ENCODE assay signal across 7 cellular contexts in the genomic region with DNA sequence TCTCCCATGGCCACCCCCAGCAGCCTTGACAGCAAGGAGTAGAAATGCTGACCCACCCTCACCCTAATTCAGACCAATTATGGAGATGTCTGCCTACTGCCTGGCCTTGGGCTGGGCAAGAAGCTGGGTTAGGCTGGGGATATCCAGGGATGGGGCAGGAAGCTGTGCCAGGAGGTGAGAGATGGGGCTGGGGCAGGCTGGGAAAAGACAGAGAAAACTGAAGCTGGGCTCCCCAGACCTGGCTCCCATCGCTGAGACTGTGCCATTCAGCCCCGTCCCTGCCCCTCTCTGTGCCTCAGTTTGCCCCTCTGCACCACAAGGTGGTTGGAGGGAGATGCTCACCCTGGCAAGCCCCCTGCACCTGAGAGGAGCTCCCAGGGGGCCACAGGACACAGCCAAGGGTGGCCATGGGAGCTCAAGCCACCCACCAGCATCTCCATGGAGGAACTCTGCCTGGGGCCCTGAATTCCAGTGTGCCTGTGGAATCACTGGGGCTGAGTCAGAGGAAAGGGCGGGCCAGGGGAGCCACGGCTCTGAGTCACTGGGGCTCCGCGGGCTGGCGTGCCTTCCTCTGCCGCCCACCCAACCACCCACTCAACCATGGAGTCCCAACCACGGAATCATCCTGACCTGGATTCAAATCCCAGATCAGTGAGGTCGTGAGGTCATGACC. TPM values are rescaled to one million over a fixed set of nuclear protein-coding genes. Genes with fewer than 3 reads are reported as not detected.
DNase-seq lines count a peak whose midpoint lies in the region; ATAC-seq, FAIRE-seq and TF ChIP-seq lines count a peak whose summit lies in the region.

No MANE protein-coding gene starts in this region.

- H3K4me2 ChIP-seq in GM23248 (ENCODE audit: unreplicated experiment) (peak overlapping the region; percentile 45), endothelial cell of umbilical vein (ENCODE audit: insufficient read depth, low read length) (peak overlapping the region; percentile 12), trophoblast cell (ENCODE audit: low read length) (peak overlapping the region; percentile 49)

- peak overlapping the region; percentile 74 for H2BK12ac ChIP-seq in trophoblast cell (ENCODE audit: low read length)

- intact Hi-C loops in endothelial cell of umbilical vein (cut with micrococcal nuclease): no loop called here

- DNase-seq in GM23248 (peak; percentile 98), MV-4-11 (lab: John Stamatoyannopoulos, UW) (peak; percentile 9), endothelial cell of umbilical vein (ENCODE audit: low read depth, low spot score) (peak; percentile 76), trophoblast cell (peak; percentile 91 to 95), frontal cortex (ENCODE audit: low spot score in 2 of 2) (no peak)

- 23 to 25% methylated on average over 10 of the region's 10 CpGs for WGBS in GM23248 (ENCODE audit: low coverage in 1 of 2, low lambda C conversion rate in 2 of 2, missing lambda C conversion rate in 2 of 2), 2 experiments
- no CpG with 5 or more reads among the region's 10 CpGs for WGBS in trophoblast cell (ENCODE audit: extremely low coverage, insufficient coverage, insufficient read length)

- H3K79me2 ChIP-seq in GM23248 (ENCODE audit: insufficient read depth) (no peaks in the 10 kb centered on the region), endothelial cell of umbilical vein (ENCODE audit: control insufficient read depth, insufficient read depth, low read length) (no peaks in the 10 kb centered on the region), trophoblast cell (ENCODE audit: control insufficient read depth, insufficient read depth, low read length, poor library complexity) (peaks cover 2% of the 10 kb centered on the region)

- peak overlapping the region; percentile 75 for H3K27ac ChIP-seq in GM23248
- peak overlapping the region; percentile 49 for H3K27ac ChIP-seq in endothelial cell of umbilical vein (ENCODE audit: insufficient read depth, low read depth, low read length)
- peak overlapping the region; percentile 9 for H3K27ac ChIP-seq in trophoblast cell (ENCODE audit: low read depth, low read length)

- H3K36me3 ChIP-seq in GM23248 (ENCODE audit: low read depth): no peaks in the 10 kb centered on the region
- no peaks in the 10 kb centered on the region for H3K36me3 ChIP-seq in endothelial cell of umbilical vein (ENCODE audit: control insufficient read depth in 2 of 2, extremely low read depth in 1 of 2, insufficient read depth in 2 of 2, low read length in 2 of 2)
- H3K36me3 ChIP-seq in trophoblast cell (ENCODE audit: control insufficient read depth in 1 of 2, insufficient read depth in 2 of 2, low read length in 2 of 2): no peaks in the 10 kb centered on the region

- ATAC-seq in HG03571 (IDR thresholded peaks at IDR 0.05; ENCODE audit: unreplicated experiment): no peak
- no peak for ATAC-seq in GM21447 (IDR thresholded peaks at IDR 0.05; ENCODE audit: unreplicated experiment)

- H3K9me3 ChIP-seq in GM23248 (ENCODE audit: low read depth): no peaks in the 10 kb centered on the region
- no peaks in the 10 kb centered on the region for H3K9me3 ChIP-seq in endothelial cell of umbilical vein (replicated peaks; ENCODE audit: control insufficient read depth, insufficient read depth, low read length)
- peaks cover 2% of the 10 kb centered on the region for H3K9me3 ChIP-seq in trophoblast cell (ENCODE audit: insufficient read depth, low read depth, low read length)

- peak overlapping the region; percentile 35 for H3K18ac ChIP-seq in trophoblast cell (ENCODE audit: low read length)

- peaks cover 23% of the 10 kb centered on the region for H3F3A ChIP-seq in GM23248 (ENCODE audit: insufficient read depth)

- no peak overlapping the region for H3K23ac ChIP-seq in trophoblast cell (ENCODE audit: low read length)

- H2BK120ac ChIP-seq in trophoblast cell (ENCODE audit: insufficient read depth, low read length, poor library complexity): peak overlapping the region; percentile 35

- no peak overlapping the region for H2BK5ac ChIP-seq in trophoblast cell (ENCODE audit: low read depth, low read length, poor library complexity)

- peaks cover 30% of the 10 kb centered on the region for H3K4me1 ChIP-seq in GM23248 (ENCODE audit: insufficient read depth)
- H3K4me1 ChIP-seq in endothelial cell of umbilical vein (ENCODE audit: control insufficient read depth, extremely low read depth, insufficient read depth, low read length): peaks cover 13% of the 10 kb centered on the region
- peaks cover 8 to 15% of the 10 kb centered on the region in 2 experiments for H3K4me1 ChIP-seq in trophoblast cell (ENCODE audit: control insufficient read depth in 1 of 2, insufficient read depth in 2 of 2, low read length in 2 of 2)

- CTCF ChIA-PET in endothelial cell of umbilical vein (lab: Charles Lee): interaction anchor here (0.9 to 1.5 kb wide), 2 partner anchors 27 to 67 kb away, joined by 3 to 5 read pairs; no protein-coding TSS in a partner anchor

- FAIRE-seq in endothelial cell of umbilical vein (lab: Jason Lieb, UNC) (peak; percentile 84), frontal cortex (lab: Jason Lieb, UNC) (no peak)

- POLR2A ChIA-PET in endothelial cell of umbilical vein (lab: Charles Lee): interaction anchor here (0.6 kb wide), 1 partner anchor 67 kb away, joined by 5 read pairs; no protein-coding TSS in a partner anchor

- H3K9me1 ChIP-seq in endothelial cell of umbilical vein (replicated peaks; ENCODE audit: control insufficient read depth, extremely low read depth, insufficient read depth, low read length): no peaks in the 10 kb centered on the region

- peak overlapping the region; percentile 77 for H4K91ac ChIP-seq in trophoblast cell (ENCODE audit: low read depth, low read length)

- H3K9me2 ChIP-seq in GM23248 (ENCODE audit: insufficient read depth): no peaks in the 10 kb centered on the region

- peak overlapping the region; percentile 28 for H4K12ac ChIP-seq in trophoblast cell (ENCODE audit: low read depth, low read length)

- no peak for TF ChIP-seq CTCF in endothelial cell of umbilical vein (IDR thresholded peaks at IDR 0.05; ENCODE audit: extremely low read depth in 1 of 2, insufficient read depth in 1 of 2, low read depth in 1 of 2, low read length in 2 of 2)

- H3K4ac ChIP-seq in trophoblast cell (ENCODE audit: low read depth, low read length): peak overlapping the region; percentile 29

- peak; percentile 55 for TF ChIP-seq POLR2A in endothelial cell of umbilical vein (IDR thresholded peaks at IDR 0.05; ENCODE audit: low read depth, low read length)

- peaks cover 6% of the 10 kb centered on the region for H3K79me1 ChIP-seq in trophoblast cell (ENCODE audit: low read length)

- peak overlapping the region; percentile 73 for H4K8ac ChIP-seq in trophoblast cell (ENCODE audit: low read depth, low read length)

- peak overlapping the region; percentile 40 for H3K9ac ChIP-seq in GM23248
- no peak overlapping the region for H3K9ac ChIP-seq in endothelial cell of umbilical vein (replicated peaks; ENCODE audit: extremely low read depth, insufficient read depth, low read length)
- H3K9ac ChIP-seq in trophoblast cell (ENCODE audit: low read length): no peak overlapping the region

- H2AFZ ChIP-seq in GM23248 (no peak overlapping the region), endothelial cell of umbilical vein (ENCODE audit: low read depth, low read length) (peak overlapping the region; percentile 52), trophoblast cell (ENCODE audit: insufficient read depth, low read length, poor library complexity) (no peak overlapping the region)

- in situ Hi-C loops in GM23248 (cut with MboI): no loop called here

- peak overlapping the region; percentile 68 for H3K14ac ChIP-seq in trophoblast cell (ENCODE audit: low read length)

- peak overlapping the region; percentile 92 for H2AK5ac ChIP-seq in trophoblast cell (ENCODE audit: low read length)

- dilution Hi-C loops in endothelial cell of umbilical vein (cut with MboI; ENCODE audit: extremely low pct_ligation_motif_present, low sequenced_read_pairs): no loop called here

- BruUV-seq in endothelial cell of umbilical vein (replicated peaks; lab: Mats Ljungman, UMichigan): TSS peak; percentile 25

- H3K4me3 ChIP-seq in GM23248 (no peak overlapping the region), endothelial cell of umbilical vein (replicated peaks in 1 of 3; ENCODE audit: insufficient read depth in 1 of 3, low read depth in 1 of 3, low read length in 3 of 3) (peak overlapping the region in 1 of 3 experiments; percentile 0), trophoblast cell (ENCODE audit: low read depth, low read length) (no peak overlapping the region)

- H4K20me1 ChIP-seq in GM23248 (ENCODE audit: insufficient read depth) (no peaks in the 10 kb centered on the region), endothelial cell of umbilical vein (replicated peaks; ENCODE audit: control insufficient read depth, extremely low read depth, insufficient read depth, low read length) (no peaks in the 10 kb centered on the region)

- H3K27me3 ChIP-seq in GM23248 (replicated peaks; ENCODE audit: insufficient read depth) (no peaks in the 10 kb centered on the region), endothelial cell of umbilical vein (ENCODE audit: control insufficient read depth in 2 of 2, insufficient read depth in 2 of 2, low read length in 2 of 2) (no peaks in the 10 kb centered on the region), trophoblast cell (ENCODE audit: insufficient read depth, low read length) (no peaks in the 10 kb centered on the region)

RNA-seq across cellular contexts. Expression of gene CARD10, which starts 6.0 kb away (rescaled TPM):
- total RNA-seq in GM23248 (2014; rRNA removed; shearing (Covaris generic)): 4.4 and 8.3 TPM in 2 replicates
- 2.7 and 2.8 TPM in 2 replicates for polyA plus RNA-seq in GM23248 (2016; fragmentation: Nextera tagmentation; extraction: Ambion mirVana)
- total RNA-seq in endothelial cell of umbilical vein: 39.5 and 40.6 TPM in 2 replicates
- 36.1 and 42.0 TPM in 2 replicates for polyA plus RNA-seq in endothelial cell of umbilical vein
- polyA plus RNA-seq in endothelial cell of umbilical vein (2011; cell fraction: cytosol; rRNA removed): 21.1 and 28.5 TPM in 2 replicates
- 44.8 and 58.7 TPM in 2 replicates for polyA plus RNA-seq in endothelial cell of umbilical vein (2011; cell fraction: nucleus; rRNA removed)
- polyA plus RNA-seq in endothelial cell of umbilical vein (2012): 19.0 and 22.9 TPM in 2 replicates
- 23.6 and 26.9 TPM in 2 replicates for polyA minus RNA-seq in endothelial cell of umbilical vein
- polyA minus RNA-seq in endothelial cell of umbilical vein (2011; cell fraction: cytosol; rRNA and poly(A)+ RNA removed): 12.5 TPM
- polyA minus RNA-seq in endothelial cell of umbilical vein (2011; cell fraction: nucleus; rRNA and poly(A)+ RNA removed): 12.6 and 21.3 TPM in 2 replicates
- polyA plus RNA-seq in trophoblast cell (2013): 4.7 and 4.9 TPM in 2 replicates
- total RNA-seq in frontal cortex: 4.1 TPM

RNA-seq across cellular contexts. Expression of gene CDC42EP1, which starts 35.1 kb away (rescaled TPM):
- total RNA-seq in GM23248 (2014; rRNA removed; shearing (Covaris generic)): 59.7 and 83.8 TPM in 2 replicates
- polyA plus RNA-seq in GM23248 (2016; fragmentation: Nextera tagmentation; extraction: Ambion mirVana) (122 and 130 TPM in 2 replicates), endothelial cell of umbilical vein (82.2 and 100 TPM in 2 replicates)
- total RNA-seq in endothelial cell of umbilical vein (141 and 146 TPM in 2 replicates), frontal cortex (1.6 TPM)
- 34.6 and 54.8 TPM in 2 replicates for polyA plus RNA-seq in endothelial cell of umbilical vein (2011; cell fraction: cytosol; rRNA removed)
- polyA plus RNA-seq in endothelial cell of umbilical vein (2011; cell fraction: nucleus; rRNA removed): 26.2 and 27.8 TPM in 2 replicates
- polyA plus RNA-seq in endothelial cell of umbilical vein (2012): 55.5 and 78.4 TPM in 2 replicates
- 16.9 and 24.9 TPM in 2 replicates for polyA minus RNA-seq in endothelial cell of umbilical vein
- 33.0 TPM for polyA minus RNA-seq in endothelial cell of umbilical vein (2011; cell fraction: cytosol; rRNA and poly(A)+ RNA removed)
- polyA minus RNA-seq in endothelial cell of umbilical vein (2011; cell fraction: nucleus; rRNA and poly(A)+ RNA removed): 13.5 and 26.4 TPM in 2 replicates
- 191 and 202 TPM in 2 replicates for polyA plus RNA-seq in trophoblast cell (2013)

RNA-seq across cellular contexts. Expression of gene MFNG, which starts 39.0 kb away (rescaled TPM):
- total RNA-seq in GM23248 (2014; rRNA removed; shearing (Covaris generic)): not detected in 2 replicates
- polyA plus RNA-seq in GM23248 (2016; fragmentation: Nextera tagmentation; extraction: Ambion mirVana) (0.32 TPM in 1 of 2 replicates, not detected in the other), endothelial cell of umbilical vein (257 and 379 TPM in 2 replicates)
- total RNA-seq in endothelial cell of umbilical vein (188 and 197 TPM in 2 replicates), frontal cortex (1.6 TPM)
- 194 and 222 TPM in 2 replicates for polyA plus RNA-seq in endothelial cell of umbilical vein (2011; cell fraction: cytosol; rRNA removed)
- polyA plus RNA-seq in endothelial cell of umbilical vein (2011; cell fraction: nucleus; rRNA removed): 127 and 141 TPM in 2 replicates
- 125 and 143 TPM in 2 replicates for polyA plus RNA-seq in endothelial cell of umbilical vein (2012)
- 112 and 155 TPM in 2 replicates for polyA minus RNA-seq in endothelial cell of umbilical vein
- polyA minus RNA-seq in endothelial cell of umbilical vein (2011; cell fraction: cytosol; rRNA and poly(A)+ RNA removed): not detected
- 35.3 and 50.5 TPM in 2 replicates for polyA minus RNA-seq in endothelial cell of umbilical vein (2011; cell fraction: nucleus; rRNA and poly(A)+ RNA removed)
- 0.08 and 0.36 TPM in 2 replicates for polyA plus RNA-seq in trophoblast cell (2013)

RNA-seq across cellular contexts. Expression of gene LGALS2, which starts 54.7 kb away (rescaled TPM):
- total RNA-seq in GM23248 (2014; rRNA removed; shearing (Covaris generic)): not detected in 2 replicates
- polyA plus RNA-seq in GM23248 (2016; fragmentation: Nextera tagmentation; extraction: Ambion mirVana) (0.35 and 0.91 TPM in 2 replicates), endothelial cell of umbilical vein (not detected in 2 replicates)
- total RNA-seq in endothelial cell of umbilical vein (not detected in 2 replicates), frontal cortex (not detected)
- polyA plus RNA-seq in endothelial cell of umbilical vein (2011; cell fraction: cytosol; rRNA removed): not detected in 2 replicates
- not detected in 2 replicates for polyA plus RNA-seq in endothelial cell of umbilical vein (2011; cell fraction: nucleus; rRNA removed)
- polyA plus RNA-seq in endothelial cell of umbilical vein (2012): not detected in 2 replicates
- polyA minus RNA-seq in endothelial cell of umbilical vein: not detected in 2 replicates
- polyA minus RNA-seq in endothelial cell of umbilical vein (2011; cell fraction: cytosol; rRNA and poly(A)+ RNA removed): not detected
- not detected in 2 replicates for polyA minus RNA-seq in endothelial cell of umbilical vein (2011; cell fraction: nucleus; rRNA and poly(A)+ RNA removed)
- not detected in 2 replicates for polyA plus RNA-seq in trophoblast cell (2013)

Comparison
In these comparisons a context has a peak if more than half of its experiments do, and no peak if none do; other contexts are left out.
1. DNase-seq: peak in GM23248 (single experiment), MV-4-11 (single experiment), endothelial cell of umbilical vein (single experiment) and trophoblast cell (2 of 2); none in frontal cortex (0 of 2).
2. H3K27ac ChIP-seq: peak in every context shown above with its lines; median percentile 75 in GM23248; 49 in endothelial cell of umbilical vein; 9 in trophoblast cell.
3. RNA of gene CDC42EP1, which starts 35.1 kb away (total RNA-seq): 141 to 146 TPM in endothelial cell of umbilical vein and 59.7 to 83.8 TPM in GM23248; 1.6 TPM in frontal cortex (single experiment); every median in the first group is over 10 times any median in the second.
4. RNA of gene MFNG, which starts 39.0 kb away (total RNA-seq): 188 to 197 TPM in endothelial cell of umbilical vein; 1.6 TPM in frontal cortex (single experiment) and not detected in GM23248; every median in the first group is over 10 times any median in the second.
5. Peak in every context shown above with its lines, with median percentiles within 50 percentile points of each other: H3K4me2 ChIP-seq.